16 cellular contexts compared by ENCODE assay signal in the genomic region with DNA sequence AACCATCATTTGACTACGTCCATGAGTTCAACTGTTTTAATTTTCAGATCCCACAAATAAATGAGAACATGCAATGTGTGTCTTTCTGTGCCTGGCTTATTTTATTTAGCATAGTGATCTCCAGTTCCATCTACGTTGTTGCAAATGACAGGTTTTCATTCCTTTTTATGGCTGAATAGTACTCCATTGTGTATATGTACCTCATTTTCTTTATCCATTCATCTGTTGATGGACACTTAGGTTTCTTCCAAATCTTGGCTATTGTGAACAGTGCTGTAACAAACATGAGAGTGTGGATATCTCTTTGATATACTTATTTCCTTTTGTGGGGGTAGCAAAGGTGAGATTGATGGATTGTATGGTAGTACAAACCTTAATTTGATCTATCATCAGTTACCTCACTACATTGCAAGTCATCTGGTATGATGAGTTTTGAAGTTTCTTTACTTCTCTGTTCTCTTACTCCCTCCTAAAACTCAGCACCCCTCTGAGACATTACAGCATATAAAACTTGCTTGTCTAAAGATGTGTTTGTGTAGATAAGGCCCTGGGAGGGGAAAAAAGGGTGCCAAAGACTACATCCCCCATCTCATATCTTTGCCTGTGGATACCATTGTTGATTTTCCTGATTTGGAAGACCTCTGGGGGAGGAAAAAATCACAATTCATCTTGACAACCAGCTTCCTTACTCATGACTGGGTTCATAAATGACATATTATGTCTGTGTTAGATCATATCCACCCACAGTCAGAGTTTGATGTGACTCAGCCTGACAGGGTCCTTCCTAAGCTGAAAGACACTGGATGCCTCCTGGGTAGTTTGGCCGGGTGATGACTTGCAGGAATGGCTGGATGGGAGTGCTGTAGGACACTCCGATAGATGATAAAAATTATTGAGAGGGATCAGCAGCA. TPM values are rescaled to one million over a fixed set of nuclear protein-coding genes. Genes with fewer than 3 reads are reported as not detected.
DNase-seq lines count a peak whose midpoint lies in the region; ATAC-seq and TF ChIP-seq lines count a peak whose summit lies in the region.
"Had no signal": no experiment of that assay in that cellular context is flagged by ENCODE, and none has a peak within 500 bp of the region (broad histone marks: within the 10 kb centered on the region; RNA-seq: fewer than 3 reads in every experiment).

No MANE protein-coding gene starts in this region.

- no peak for TF ChIP-seq EP300 in sigmoid colon (IDR thresholded peaks at IDR 0.05)

- DNase-seq in HCEC 1CT (peak; percentile 27), UCSD-AML1 (lab: John Stamatoyannopoulos, UW; ENCODE audit: unreplicated experiment) (peak; percentile 10), fibroblast of the aortic adventitia (ENCODE audit: low read depth) (peak; percentile 90), stromal cell of bone marrow (ENCODE audit: low read depth) (peak; percentile 64), sigmoid colon (no peak)
- no peak for DNase-seq in stimulated activated CD4-positive, alpha-beta T cell treated with anti-CD3 and anti-CD28 coated beads, Interleukin-12 subunit alpha, Interleukin-12 subunit beta, amount 100 ng/mL, for 4 hours
- DNase-seq: activated naive CD4-positive, alpha-beta T cell treated with anti-CD3 and anti-CD28 coated beads for 36 hours; CD4-positive, alpha-beta memory T cell; hippocampal formation; right cardiac atrium; stimulated activated CD4-positive, alpha-beta T cell treated with anti-CD3 and anti-CD28 coated beads, Interleukin-4, amount 100 ng/mL, for 24 hours; T-helper 1 cell; trophoblast cell had no signal

- no peaks in the 10 kb centered on the region for H3K4me1 ChIP-seq in sigmoid colon

- no peaks in the 10 kb centered on the region for H3K36me3 ChIP-seq in sigmoid colon

- H3K27ac ChIP-seq in sigmoid colon: no peak overlapping the region

- intact Hi-C loops in sigmoid colon (cut with DNase I): no loop called here

- WGBS in sigmoid colon, 2 donors: 80 to 96% methylated on average over 4 of the region's 4 CpGs

- TF ChIP-seq POLR2A in sigmoid colon (IDR thresholded peaks at IDR 0.05): no peak

- ATAC-seq in HG03520 (IDR thresholded peaks at IDR 0.05; ENCODE audit: unreplicated experiment): no peak
- ATAC-seq: activated CD4-positive, CD25-positive, alpha-beta regulatory T cell treated with anti-CD3 and anti-CD28 coated beads, Interleukin-2, amount 50 U/mL, for 24 hours; natural killer cell treated with Interleukin-12 subunit alpha and Interleukin-12 subunit beta and Interleukin-15 and Interleukin-18, amount 100 ng/mL, for 72 hours; right cardiac atrium had no signal

- no peak for TF ChIP-seq CTCF in fibroblast of the aortic adventitia (IDR thresholded peaks at IDR 0.05; ENCODE audit: insufficient read depth, low read length)
- TF ChIP-seq CTCF in sigmoid colon (IDR thresholded peaks at IDR 0.05): no peak

- H3K4me3 ChIP-seq in fibroblast of the aortic adventitia (ENCODE audit: low read depth, low read length) (no peak overlapping the region), sigmoid colon (no peak overlapping the region)

- H3K27me3 ChIP-seq in sigmoid colon: no peaks in the 10 kb centered on the region

- no peaks in the 10 kb centered on the region for H3K9me3 ChIP-seq in sigmoid colon

RNA-seq across cellular contexts. Expression of gene ABCA9, which starts 47.6 kb away (rescaled TPM):
- total RNA-seq in fibroblast of the aortic adventitia (ENCODE audit: low replicate concordance) (122 and 235 TPM in 2 replicates), sigmoid colon (10 to 100 TPM; 11.1 to 74.5 (median 41.7) TPM)
- 1 to 10 TPM in 2 of 3 donors, under 1 TPM in 1; 0.23 to 6.0 (median 1.5) TPM for polyA plus RNA-seq in sigmoid colon
- total RNA-seq: activated naive CD4-positive, alpha-beta T cell treated with anti-CD3 and anti-CD28 coated beads for 36 hours had no signal
- polyA plus RNA-seq: CD4-positive, alpha-beta memory T cell had no signal

RNA-seq across cellular contexts. Expression of gene ABCA8, which starts 58.0 kb away (rescaled TPM):
- total RNA-seq in fibroblast of the aortic adventitia (ENCODE audit: low replicate concordance): 93.5 and 231 TPM in 2 replicates
- 10 to 100 TPM; 20.0 to 71.5 (median 51.8) TPM for total RNA-seq in sigmoid colon
- 1 to 10 TPM; 2.8 to 7.0 (median 3.0) TPM for polyA plus RNA-seq in sigmoid colon
- total RNA-seq: activated naive CD4-positive, alpha-beta T cell treated with anti-CD3 and anti-CD28 coated beads for 36 hours; CD4-positive, alpha-beta memory T cell; natural killer cell treated with Interleukin-12 subunit alpha and Interleukin-12 subunit beta and Interleukin-15 and Interleukin-18, amount 100 ng/mL, for 72 hours had no signal
- polyA plus RNA-seq: CD4-positive, alpha-beta memory T cell had no signal

Comparison
In these comparisons a context has a peak if more than half of its experiments do, and no peak if none do; other contexts are left out.
1. DNase-seq: peak in HCEC 1CT (single experiment), UCSD-AML1 (single experiment), fibroblast of the aortic adventitia (single experiment) and stromal cell of bone marrow (single experiment); none in sigmoid colon (single experiment) and stimulated activated CD4-positive, alpha-beta T cell treated with anti-CD3 and anti-CD28 coated beads, Interleukin-12 subunit alpha, Interleukin-12 subunit beta, amount 100 ng/mL, for 4 hours (single experiment).